9 cellular contexts compared by ENCODE assay signal in the genomic region with DNA sequence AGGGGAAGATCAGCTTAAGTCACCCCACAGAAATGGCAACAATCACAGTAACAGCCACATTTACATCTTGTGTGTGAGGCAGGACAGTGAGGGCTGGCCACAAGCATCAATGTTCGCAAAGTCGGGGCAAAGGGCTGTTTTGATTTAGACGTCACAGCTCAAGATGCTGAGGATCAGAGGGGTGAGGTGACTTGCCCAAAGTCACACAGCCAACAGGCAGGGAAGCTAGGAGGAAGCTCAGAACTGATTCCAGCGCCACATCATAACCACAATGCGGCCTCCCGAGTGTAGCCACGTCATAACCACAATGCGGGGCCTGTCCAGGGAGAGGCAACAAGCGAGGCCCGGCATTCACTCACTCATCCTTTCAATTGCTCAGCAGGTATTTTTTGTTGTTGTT. TPM values are rescaled to one million over a fixed set of nuclear protein-coding genes. Genes with fewer than 3 reads are reported as not detected.
DNase-seq lines count a peak whose midpoint lies in the region; ATAC-seq and FAIRE-seq lines count a peak whose summit lies in the region.
"Had no signal": no experiment of that assay in that cellular context is flagged by ENCODE, and none has a peak within 500 bp of the region (broad histone marks: within the 10 kb centered on the region; RNA-seq: fewer than 3 reads in every experiment).

No MANE protein-coding gene starts in this region.

- H3K27me3 ChIP-seq in naive thymus-derived CD4-positive, alpha-beta T cell (ENCODE audit: control insufficient read depth in 2 of 2, insufficient read depth in 2 of 2, low read length in 2 of 2) = no peaks in the 10 kb centered on the region
- H3K27me3 ChIP-seq in small intestine (ENCODE audit: control insufficient read depth in 2 of 2, insufficient read depth in 2 of 2, low read length in 2 of 2) = no peaks in the 10 kb centered on the region

- peak; percentile 88 for FAIRE-seq in RCC 7860 (lab: Jason Lieb, UNC)
- no peak for FAIRE-seq in small intestine (lab: Jason Lieb, UNC)

- H3K9me3 Mint-ChIP-seq in naive thymus-derived CD4-positive, alpha-beta T cell = peaks cover 0 to 2% (median 0%) of the 10 kb centered on the region in 11 donors

- peak overlapping the region; percentile 92 for H3K27ac ChIP-seq in naive thymus-derived CD4-positive, alpha-beta T cell (ENCODE audit: low read depth, low read length)
- peak overlapping the region in 1 of 2 donors; percentile 36 for H3K27ac ChIP-seq in small intestine (ENCODE audit: low read depth in 1 of 2, low read length in 1 of 2)

- WGBS in small intestine, 3 donors = 55 to 75% (median 73%) methylated on average over 10 of the region's 10 CpGs

- peaks cover 0 to 8% (median 0%) of the 10 kb centered on the region in 3 experiments for H3K36me3 ChIP-seq in naive thymus-derived CD4-positive, alpha-beta T cell (ENCODE audit: control insufficient read depth in 2 of 3, insufficient read depth in 3 of 3, low read length in 3 of 3)
- no peaks in the 10 kb centered on the region for H3K36me3 ChIP-seq in small intestine (ENCODE audit: control insufficient read depth in 2 of 2, insufficient read depth in 2 of 2, low read length in 2 of 2)

- peak; percentile 46 for DNase-seq in AG20443 (ENCODE audit: low spot score)
- peak; percentile 79 for DNase-seq in RCC 7860 (ENCODE audit: low spot score)
- DNase-seq in activated naive CD4-positive, alpha-beta T cell treated with Interleukin-2 at 50 U/mL for 16 hours = peak; percentile 83
- DNase-seq in naive thymus-derived CD4-positive, alpha-beta T cell = peak in 7 of 9 donors; percentile 19 to 79 (median 28)
- no peak for DNase-seq in small intestine
- no peak for DNase-seq in NCI-H2107 treated with DMSO at 0.1 percent for 48 hours (lab: John Stamatoyannopoulos, UW; ENCODE audit: unreplicated experiment)
- DNase-seq in RKO (ENCODE audit: low spot score) = no peak
- no peak for DNase-seq in NCI-H524 (lab: John Stamatoyannopoulos, UW)

- ATAC-seq in naive thymus-derived CD4-positive, alpha-beta T cell = peak; percentile 32

- peaks cover 77 to 83% of the 10 kb centered on the region in 2 donors for H3K4me1 ChIP-seq in naive thymus-derived CD4-positive, alpha-beta T cell (ENCODE audit: control insufficient read depth in 2 of 2, insufficient read depth in 2 of 2, low read length in 2 of 2)
- H3K4me1 ChIP-seq in small intestine (ENCODE audit: control insufficient read depth in 2 of 2, insufficient read depth in 1 of 2, low read depth in 1 of 2, low read length in 1 of 2) = no peaks in the 10 kb centered on the region

- H3K9me3 ChIP-seq in naive thymus-derived CD4-positive, alpha-beta T cell (ENCODE audit: control insufficient read depth in 2 of 3, low read length in 3 of 3) = no peaks in the 10 kb centered on the region
- no peaks in the 10 kb centered on the region for H3K9me3 ChIP-seq in small intestine (ENCODE audit: control insufficient read depth, low read depth)

- no peaks in the 10 kb centered on the region for H3K27me3 Mint-ChIP-seq in naive thymus-derived CD4-positive, alpha-beta T cell

- H3K4me3 ChIP-seq in naive thymus-derived CD4-positive, alpha-beta T cell (ENCODE audit: low read length) = peak overlapping the region; percentile 58
- H3K4me3 ChIP-seq in small intestine (ENCODE audit: low read depth in 1 of 2, low read length in 2 of 2) = no peak overlapping the region

- peak overlapping the region; percentile 87 to 99 (median 94) for H3K4me3 Mint-ChIP-seq in naive thymus-derived CD4-positive, alpha-beta T cell

- intact Hi-C loops in naive thymus-derived CD4-positive, alpha-beta T cell (cut with micrococcal nuclease) = loop anchor here (1.0 to 10.0 kb wide), 9 partner anchors 22 to 1909 kb away; partner anchors contain the start of genes CREBRF (in 2 of the 2), DUSP1 (in 1 of the 2), FBXW11 (in 1 of the 2) and RPL26L1 (in 1 of the 2)

- CTCF ChIA-PET in naive thymus-derived CD4-positive, alpha-beta T cell (lab: Charles Lee) = interaction anchor here (0.7 to 5.5 kb wide), 11 partner anchors 8 to 786 kb away, joined by 3 to 113 read pairs (median 6); partner anchors contain the start of genes NPM1 and STK10

- H3K36me3 Mint-ChIP-seq in naive thymus-derived CD4-positive, alpha-beta T cell = peaks cover 0 to 67% (median 13%) of the 10 kb centered on the region in 5 donors

- peak overlapping the region; percentile 94 to 100 (median 98) for H3K27ac Mint-ChIP-seq in naive thymus-derived CD4-positive, alpha-beta T cell

- POLR2A ChIA-PET in naive thymus-derived CD4-positive, alpha-beta T cell (lab: Charles Lee) = interaction anchor here (1.1 to 14.6 kb wide), 15 partner anchors 11 to 167 kb away, joined by 4 to 562 read pairs (median 27); partner anchors contain the start of genes FBXW11, STK10 and UBTD2

- H3K4me1 Mint-ChIP-seq in naive thymus-derived CD4-positive, alpha-beta T cell = peaks cover 76 to 99% (median 93%) of the 10 kb centered on the region in 7 donors

RNA-seq across cellular contexts. Expression of gene STK10, which starts 14.3 kb away (rescaled TPM):
- total RNA-seq in naive thymus-derived CD4-positive, alpha-beta T cell = 100 to 1,000 TPM; 244 to 474 (median 311) TPM
- 100 to 1,000 TPM in 1 of 2 donors, 10 to 100 TPM in 1; 55.7 to 141 TPM for polyA plus RNA-seq in naive thymus-derived CD4-positive, alpha-beta T cell
- polyA plus RNA-seq in small intestine = 10 to 100 TPM in 1 of 3 donors, 1 to 10 TPM in 2; 7.4 to 10.5 (median 8.9) TPM

RNA-seq across cellular contexts. Expression of gene EFCAB9, which starts 20.2 kb away (rescaled TPM):
- total RNA-seq in naive thymus-derived CD4-positive, alpha-beta T cell = not detected
- not detected for polyA plus RNA-seq in naive thymus-derived CD4-positive, alpha-beta T cell
- polyA plus RNA-seq in small intestine = not detected
- polyA plus RNA-seq: BJ had no signal

Comparison
In these comparisons a context has a peak if more than half of its experiments do, and no peak if none do; other contexts are left out.
1. DNase-seq: peak in AG20443 (single experiment), RCC 7860 (single experiment), activated naive CD4-positive, alpha-beta T cell treated with Interleukin-2 at 50 U/mL for 16 hours (single experiment) and naive thymus-derived CD4-positive, alpha-beta T cell (7 of 9); none in small intestine (single experiment), NCI-H2107 treated with DMSO at 0.1 percent for 48 hours (single experiment), RKO (single experiment) and NCI-H524 (0 of 2).
2. RNA of gene STK10, which starts 14.3 kb away (polyA plus RNA-seq): 55.7 to 141 TPM in naive thymus-derived CD4-positive, alpha-beta T cell; 7.4 to 10.5 TPM in small intestine; every median in the first group is over 4 times any median in the second.